ENCODE assay signal across 10 cellular contexts in genomic region chr13:92843549-92843948, GRCh38.
DNase-seq lines count a peak whose midpoint lies in the region; ATAC-seq and TF ChIP-seq lines count a peak whose summit lies in the region.
"Had no signal": no experiment of that assay in that cellular context is flagged by ENCODE, and none has a peak within 500 bp of the region (broad histone marks: within the 10 kb centered on the region; RNA-seq: fewer than 3 reads in every experiment).

No MANE protein-coding gene starts in this region.

- no peak overlapping the region for H3K27ac ChIP-seq in A673 (ENCODE audit: low read depth, low read length, poor library complexity, severe bottlenecking)
- no peak overlapping the region for H3K27ac ChIP-seq in GM23248
- H3K27ac ChIP-seq in CD8-positive, alpha-beta memory T cell (ENCODE audit: low read depth, low read length): no peak overlapping the region
- H3K27ac ChIP-seq: psoas muscle had no signal

- in situ Hi-C loops in GM23248 (cut with MboI): no loop called here

- H3F3A ChIP-seq in GM23248 (ENCODE audit: insufficient read depth): peaks cover 7% of the 10 kb centered on the region

- intact Hi-C loops in A673 (cut with micrococcal nuclease; ENCODE audit: unreplicated experiment): no loop called here

- H3K4me1 Mint-ChIP-seq in CD8-positive, alpha-beta memory T cell: no peaks in the 10 kb centered on the region

- CTCF ChIA-PET in A673 (lab: Charles Lee): no interaction called here
- CTCF ChIA-PET in CD8-positive, alpha-beta memory T cell (lab: Charles Lee): no interaction called here

- H3K27ac Mint-ChIP-seq in CD8-positive, alpha-beta memory T cell: no peak overlapping the region

- peaks cover 0 to 10% (median 3%) of the 10 kb centered on the region in 5 donors for H3K9me3 Mint-ChIP-seq in CD8-positive, alpha-beta memory T cell

- no peak overlapping the region for H2AFZ ChIP-seq in GM23248

- no peak overlapping the region for H3K4me2 ChIP-seq in GM23248 (ENCODE audit: unreplicated experiment)

- no peaks in the 10 kb centered on the region for H3K9me3 ChIP-seq in A673 (ENCODE audit: low read depth, low read length, poor library complexity, severe bottlenecking)
- H3K9me3 ChIP-seq in GM23248 (ENCODE audit: low read depth): no peaks in the 10 kb centered on the region
- H3K9me3 ChIP-seq in CD8-positive, alpha-beta memory T cell (ENCODE audit: low read length): no peaks in the 10 kb centered on the region
- H3K9me3 ChIP-seq: psoas muscle had no signal

- H3K27me3 ChIP-seq in A673 (replicated peaks; ENCODE audit: insufficient read depth, low read depth, low read length, poor library complexity) (no peaks in the 10 kb centered on the region), GM23248 (replicated peaks; ENCODE audit: insufficient read depth) (no peaks in the 10 kb centered on the region)
- H3K27me3 ChIP-seq in CD8-positive, alpha-beta memory T cell (ENCODE audit: insufficient read depth, low read length, poor library complexity, severe bottlenecking): no peaks in the 10 kb centered on the region

- no peak for TF ChIP-seq CTCF in A673 (conservative IDR thresholded peaks at IDR 0.05; ENCODE audit: low read depth, low read length)

- no peaks in the 10 kb centered on the region for H3K79me2 ChIP-seq in GM23248 (ENCODE audit: insufficient read depth)

- H4K20me1 ChIP-seq in GM23248 (ENCODE audit: insufficient read depth): no peaks in the 10 kb centered on the region

- H3K36me3 ChIP-seq in A673 (ENCODE audit: insufficient read depth, low read length, poor library complexity, severe bottlenecking): no peaks in the 10 kb centered on the region
- H3K36me3 ChIP-seq in GM23248 (ENCODE audit: low read depth): no peaks in the 10 kb centered on the region
- H3K36me3 ChIP-seq in CD8-positive, alpha-beta memory T cell (ENCODE audit: insufficient read depth, low read length): no peaks in the 10 kb centered on the region

- POLR2A ChIA-PET in A673 (lab: Charles Lee; ENCODE audit: low non-redundant PET): no interaction called here
- POLR2A ChIA-PET in CD8-positive, alpha-beta memory T cell (lab: Charles Lee): no interaction called here

- no peak overlapping the region for H3K4me3 Mint-ChIP-seq in CD8-positive, alpha-beta memory T cell

- 2 to 5% methylated on average over 4 of the region's 4 CpGs for WGBS in GM23248 (ENCODE audit: low coverage in 1 of 2, low lambda C conversion rate in 2 of 2, missing lambda C conversion rate in 2 of 2), 2 experiments

- H3K9me2 ChIP-seq in GM23248 (ENCODE audit: insufficient read depth): no peaks in the 10 kb centered on the region

- no TSS peak for BruUV-seq in A673 (replicated peaks; lab: Mats Ljungman, UMichigan)

- H3K36me3 Mint-ChIP-seq in CD8-positive, alpha-beta memory T cell: no peaks in the 10 kb centered on the region

- ATAC-seq in HG03039 (IDR thresholded peaks at IDR 0.05; ENCODE audit: unreplicated experiment): no peak

- H3K9ac ChIP-seq in GM23248: no peak overlapping the region

- H3K4me3 ChIP-seq in A673 (ENCODE audit: low read depth, low read length, poor library complexity, severe bottlenecking): no peak overlapping the region
- no peak overlapping the region for H3K4me3 ChIP-seq in GM23248
- no peak overlapping the region for H3K4me3 ChIP-seq in CD8-positive, alpha-beta memory T cell (ENCODE audit: low read length)
- H3K4me3 ChIP-seq: psoas muscle had no signal

- H3K27me3 Mint-ChIP-seq in CD8-positive, alpha-beta memory T cell: peaks cover 0 to 1% of the 10 kb centered on the region in 2 donors

- DNase-seq in A673 (ENCODE audit: low spot score) (peak; percentile 26), GM23248 (peak; percentile 61), NCI-H1694 treated with DMSO at 0.1 percent for 48 hours (lab: John Stamatoyannopoulos, UW) (peak; percentile 64), brain pericyte (ENCODE audit: low read depth, low spot score) (peak; percentile 6), amniotic stem cell (lab: John Stamatoyannopoulos, UW) (no peak)
- DNase-seq in activated CD8-positive, alpha-beta memory T cell treated with anti-CD3 and anti-CD28 coated beads for 24 hours: no peak
- DNase-seq in CD8-positive, alpha-beta memory T cell: no peak
- DNase-seq: activated T-cell treated with anti-CD3 and anti-CD28 coated beads, Interleukin-2, amount 50 U/mL, for 1 hour; psoas muscle had no signal

- no peaks in the 10 kb centered on the region for H3K4me1 ChIP-seq in A673 (ENCODE audit: insufficient read depth, low read length, poor library complexity, severe bottlenecking)
- peaks cover 27% of the 10 kb centered on the region for H3K4me1 ChIP-seq in GM23248 (ENCODE audit: insufficient read depth)
- no peaks in the 10 kb centered on the region for H3K4me1 ChIP-seq in CD8-positive, alpha-beta memory T cell (ENCODE audit: insufficient read depth, low read length)
- H3K4me1 ChIP-seq: psoas muscle had no signal

Comparison
In these comparisons a context has a peak if more than half of its experiments do, and no peak if none do; other contexts are left out.
1. DNase-seq: peak in A673 (single experiment), GM23248 (single experiment), NCI-H1694 treated with DMSO at 0.1 percent for 48 hours (single experiment) and brain pericyte (single experiment); none in amniotic stem cell (single experiment), activated CD8-positive, alpha-beta memory T cell treated with anti-CD3 and anti-CD28 coated beads for 24 hours (single experiment) and CD8-positive, alpha-beta memory T cell (0 of 5).